Comparison of ENCODE assay signal across 14 cellular contexts in genomic region chr6:121260651-121261102, GRCh38.
DNase-seq lines count a peak whose midpoint lies in the region; ATAC-seq, FAIRE-seq and TF ChIP-seq lines count a peak whose summit lies in the region.
"Had no signal": no experiment of that assay in that cellular context is flagged by ENCODE, and none has a peak within 500 bp of the region (broad histone marks: within the 10 kb centered on the region; RNA-seq: fewer than 3 reads in every experiment).

No MANE protein-coding gene starts in this region.

- no peak overlapping the region for H3K9ac ChIP-seq in endothelial cell of umbilical vein (replicated peaks; ENCODE audit: extremely low read depth, insufficient read depth, low read length)
- H3K9ac ChIP-seq: KMS-11 had no signal

- H3K27me3 ChIP-seq in endothelial cell of umbilical vein (ENCODE audit: control insufficient read depth in 2 of 2, insufficient read depth in 2 of 2, low read length in 2 of 2) = no peaks in the 10 kb centered on the region
- H3K27me3 ChIP-seq: left lung had no signal

- H3K36me3 ChIP-seq in endothelial cell of umbilical vein (ENCODE audit: control insufficient read depth in 2 of 2, extremely low read depth in 1 of 2, insufficient read depth in 2 of 2, low read length in 2 of 2) = no peaks in the 10 kb centered on the region

- H3K4me2 ChIP-seq in endothelial cell of umbilical vein (ENCODE audit: insufficient read depth, low read length) = no peak overlapping the region
- H3K4me2 ChIP-seq: KMS-11 had no signal

- no peak for TF ChIP-seq CTCF in endothelial cell of umbilical vein (IDR thresholded peaks at IDR 0.05; ENCODE audit: extremely low read depth in 1 of 2, insufficient read depth in 1 of 2, low read depth in 1 of 2, low read length in 2 of 2)

- ATAC-seq in GM19395 (IDR thresholded peaks at IDR 0.05; ENCODE audit: unreplicated experiment) (no peak), HG02884 (IDR thresholded peaks at IDR 0.05; ENCODE audit: unreplicated experiment) (no peak)
- ATAC-seq: left lung had no signal

- dilution Hi-C loops in endothelial cell of umbilical vein (cut with MboI; ENCODE audit: extremely low pct_ligation_motif_present, low sequenced_read_pairs) = no loop called here

- POLR2A ChIA-PET in endothelial cell of umbilical vein (lab: Charles Lee) = no interaction called here

- intact Hi-C loops in endothelial cell of umbilical vein (cut with micrococcal nuclease) = no loop called here

- no peaks in the 10 kb centered on the region for H4K20me1 ChIP-seq in endothelial cell of umbilical vein (replicated peaks; ENCODE audit: control insufficient read depth, extremely low read depth, insufficient read depth, low read length)

- no peaks in the 10 kb centered on the region for H3K9me3 ChIP-seq in endothelial cell of umbilical vein (replicated peaks; ENCODE audit: control insufficient read depth, insufficient read depth, low read length)

- FAIRE-seq in endothelial cell of umbilical vein (lab: Jason Lieb, UNC) = no peak
- FAIRE-seq: GM18507 had no signal

- DNase-seq in AG20443 (ENCODE audit: low spot score) (peak; percentile 5), NCI-H2171 (lab: John Stamatoyannopoulos, UW) (peak; percentile 72), endothelial cell of umbilical vein (ENCODE audit: low read depth, low spot score) (peak; percentile 26), lung microvascular endothelial cell (ENCODE audit: low read depth in 2 of 2) (peak; percentile 2 to 78), activated gamma-delta T cell treated with Interleukin-2 at 50 U/mL for 16 hours (no peak), SIG-M5 (lab: John Stamatoyannopoulos, UW) (no peak)
- DNase-seq: activated CD4-positive, alpha-beta T cell treated with anti-CD3 and anti-CD28 coated beads, Interleukin-2, amount 50 U/mL, for 48 hours; activated naive CD4-positive, alpha-beta T cell; DND-41 had no signal

- H3K4me1 ChIP-seq in endothelial cell of umbilical vein (ENCODE audit: control insufficient read depth, extremely low read depth, insufficient read depth, low read length) = no peaks in the 10 kb centered on the region
- H3K4me1 ChIP-seq: left lung had no signal

- CTCF ChIA-PET in endothelial cell of umbilical vein (lab: Charles Lee) = interaction anchor here (0.9 kb wide), 2 partner anchors 138 to 205 kb away, joined by 3 read pairs; no protein-coding TSS in a partner anchor

- no peaks in the 10 kb centered on the region for H3K79me2 ChIP-seq in endothelial cell of umbilical vein (ENCODE audit: control insufficient read depth, insufficient read depth, low read length)

- no peak overlapping the region for H2AFZ ChIP-seq in endothelial cell of umbilical vein (ENCODE audit: low read depth, low read length)

- no TSS peak for BruUV-seq in endothelial cell of umbilical vein (replicated peaks; lab: Mats Ljungman, UMichigan)

- TF ChIP-seq POLR2A in endothelial cell of umbilical vein (IDR thresholded peaks at IDR 0.05; ENCODE audit: low read depth, low read length) = no peak

- H3K4me3 ChIP-seq in endothelial cell of umbilical vein (replicated peaks in 1 of 3; ENCODE audit: insufficient read depth in 1 of 3, low read depth in 1 of 3, low read length in 3 of 3) = no peak overlapping the region
- H3K4me3 ChIP-seq: left lung had no signal

- H3K9me1 ChIP-seq in endothelial cell of umbilical vein (replicated peaks; ENCODE audit: control insufficient read depth, extremely low read depth, insufficient read depth, low read length) = no peaks in the 10 kb centered on the region

- no peak overlapping the region for H3K27ac ChIP-seq in endothelial cell of umbilical vein (ENCODE audit: insufficient read depth, low read depth, low read length)
- H3K27ac ChIP-seq: KMS-11, left lung had no signal

TF ChIP-seq in endothelial cell of umbilical vein, 7 proteins besides CTCF, POLR2A, EP300 and RAD21:
- TF ChIP-seq GATA2 (IDR thresholded peaks at IDR 0.05; ENCODE audit: insufficient read depth, insufficient read length, low read depth, low read length) = peak; percentile 68
- peak; percentile 16 for TF ChIP-seq FOS (IDR thresholded peaks at IDR 0.05; ENCODE audit: borderline replicate concordance, insufficient read depth, low read length)
- no peak for TF ChIP-seq JUN (IDR thresholded peaks at IDR 0.05; ENCODE audit: borderline replicate concordance, insufficient read depth, insufficient read length, low read depth)

Comparison
In these comparisons a context has a peak if more than half of its experiments do, and no peak if none do; other contexts are left out.
1. DNase-seq: peak in AG20443 (single experiment), NCI-H2171 (single experiment), endothelial cell of umbilical vein (single experiment) and lung microvascular endothelial cell (2 of 2); none in activated gamma-delta T cell treated with Interleukin-2 at 50 U/mL for 16 hours (single experiment) and SIG-M5 (single experiment).